1 cellular context compared by ENCODE assay signal in the genomic region with DNA sequence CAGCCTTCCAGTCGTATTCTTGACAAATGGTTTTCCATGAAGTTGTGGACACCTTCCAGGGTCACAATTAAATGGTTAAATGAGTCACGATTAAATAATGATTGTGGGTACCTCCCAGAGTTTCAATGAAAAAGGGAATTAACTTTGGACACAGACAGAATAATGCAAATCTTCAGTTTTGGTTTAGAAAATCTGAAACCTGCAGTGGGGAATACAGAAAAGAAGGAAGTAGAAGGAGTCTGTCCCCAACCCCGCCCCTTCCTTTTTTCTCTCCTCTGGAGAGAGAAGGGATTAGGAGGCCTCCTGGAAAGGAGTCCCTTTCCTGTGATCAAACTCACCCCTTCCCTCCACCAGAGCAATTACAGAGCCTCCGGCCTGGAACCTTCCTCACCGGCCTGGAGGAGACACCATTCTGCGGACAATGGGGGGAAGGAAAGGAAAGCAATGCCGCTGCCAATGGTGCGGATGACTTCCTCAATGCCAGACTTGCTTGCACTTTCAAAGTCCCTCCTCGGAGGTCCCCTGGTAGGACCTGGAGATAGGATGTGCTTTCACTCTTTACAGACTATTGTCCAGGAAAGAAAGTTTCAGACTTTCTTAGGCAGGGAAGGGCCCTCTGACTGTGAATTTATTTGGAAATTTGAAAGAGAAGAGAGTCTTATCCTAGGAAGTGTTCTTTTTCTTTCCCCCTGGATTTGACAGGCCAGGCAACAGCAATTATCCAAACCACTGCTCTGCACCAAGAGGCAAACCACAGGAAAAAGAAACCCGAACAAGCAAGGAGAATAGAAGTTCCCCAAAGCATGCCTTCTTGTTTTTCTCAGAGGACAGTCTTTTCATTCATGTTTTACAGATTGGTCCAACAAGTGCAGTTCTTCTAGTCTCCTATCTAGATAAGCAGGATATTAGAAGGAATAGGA.
TF ChIP-seq lines count a peak whose summit lies in the region.

No MANE protein-coding gene starts in this region.

TF ChIP-seq in IMR-90, 13 proteins besides CTCF, POLR2A, EP300 and RAD21 (continued from another document):
- TF ChIP-seq MAZ (IDR thresholded peaks at IDR 0.05; ENCODE audit: borderline replicate concordance, low read depth, low read length) = no peak
- no peak for TF ChIP-seq FOS (IDR thresholded peaks at IDR 0.05; ENCODE audit: low read depth, low read length)
TF ChIP-seq in IMR-90: peak in this region for 0.
